13 cellular contexts compared by ENCODE assay signal in genomic region chr1:217393901-217394300, GRCh38.
DNase-seq lines count a peak whose midpoint lies in the region; ATAC-seq, FAIRE-seq and TF ChIP-seq lines count a peak whose summit lies in the region.
"Had no signal": no experiment of that assay in that cellular context is flagged by ENCODE, and none has a peak within 500 bp of the region (broad histone marks: within the 10 kb centered on the region; RNA-seq: fewer than 3 reads in every experiment).

No MANE protein-coding gene starts in this region.

- FAIRE-seq in GM12891 (lab: Jason Lieb, UNC), result no peak

- in situ Hi-C loops in astrocyte of the spinal cord (cut with HindIII; ENCODE audit: low sequenced_read_pairs), result no loop called here

- no peak for TF ChIP-seq POLR2A in GM12891 (IDR thresholded peaks at IDR 0.05; ENCODE audit: low read depth, low read length)

- ATAC-seq in left lobe of liver (peak; percentile 35), GM21390 (IDR thresholded peaks at IDR 0.05; ENCODE audit: unreplicated experiment) (no peak)
- ATAC-seq: activated CD8-positive, alpha-beta memory T cell treated with anti-CD3 and anti-CD28 coated beads, Interleukin-2, amount 10 ng/mL, durations not matched to agents 7 days and 5 days; activated naive CD8-positive, alpha-beta T cell treated with anti-CD3 and anti-CD28 coated beads, Interleukin-2, amount 50 U/mL, for 24 hours; mucosa of descending colon had no signal

- peak; percentile 13 for TF ChIP-seq CTCF in astrocyte of the spinal cord (IDR thresholded peaks at IDR 0.05; ENCODE audit: low read depth, low read length)

- H3K4me3 ChIP-seq in astrocyte of the spinal cord (ENCODE audit: low read depth, low read length), result no peak overlapping the region
- H3K4me3 ChIP-seq: mucosa of descending colon, suprapubic skin had no signal

- DNase-seq in DMS 273 (lab: John Stamatoyannopoulos, UW; ENCODE audit: unreplicated experiment) (peak; percentile 16), DMS 273 treated with DMSO at 0.1 percent for 48 hours (lab: John Stamatoyannopoulos, UW) (no peak), HPDE6-E6E7 (ENCODE audit: extremely low spot score) (peak; percentile 12), astrocyte of the spinal cord (ENCODE audit: low read depth, low spot score) (no peak), left lobe of liver (ENCODE audit: low spot score) (no peak), GM12891 (ENCODE audit: insufficient read length, low spot score) (no peak)
- DNase-seq in effector CD8-positive, alpha-beta T cell (lab: John Stamatoyannopoulos, UW), result no peak
- DNase-seq: 8988T; activated CD8-positive, alpha-beta memory T cell treated with anti-CD3 and anti-CD28 coated beads, Interleukin-2, amount 10 ng/mL, durations not matched to agents 7 days and 5 days; activated naive CD8-positive, alpha-beta T cell treated with anti-CD3 and anti-CD28 coated beads, Interleukin-2, amount 50 U/mL, for 24 hours; mucosa of descending colon had no signal

TF ChIP-seq in GM12891, 5 proteins besides CTCF, POLR2A, EP300 and RAD21:
- TF ChIP-seq TAF1 (IDR thresholded peaks at IDR 0.05; ENCODE audit: low read depth, low read length) (no peak), PAX5 (IDR thresholded peaks at IDR 0.05; ENCODE audit: insufficient read depth, low read length, severe bottlenecking) (no peak), POLR2AphosphoS5 (IDR thresholded peaks at IDR 0.05; ENCODE audit: low read depth, low read length) (no peak), SPI1 (IDR thresholded peaks at IDR 0.05; ENCODE audit: low read depth, low read length) (no peak)

Comparison
In these comparisons a context has a peak if more than half of its experiments do, and no peak if none do; other contexts are left out.
1. DNase-seq: peak in DMS 273 (single experiment) and HPDE6-E6E7 (single experiment); none in DMS 273 treated with DMSO at 0.1 percent for 48 hours (single experiment), astrocyte of the spinal cord (single experiment), left lobe of liver (single experiment), GM12891 (single experiment) and effector CD8-positive, alpha-beta T cell (single experiment).